Comparison of ENCODE assay signal across 20 cellular contexts in genomic region chr1:230264342-230264741, GRCh38.
A peak's percentile ranks its signal among the peaks of the same experiment; 100 is the strongest.
DNase-seq lines count a peak whose midpoint lies in the region; ATAC-seq and TF ChIP-seq lines count a peak whose summit lies in the region.
"Had no signal": no experiment of that assay in that cellular context is flagged by ENCODE, and none has a peak within 500 bp of the region (broad histone marks: within the 10 kb centered on the region; RNA-seq: fewer than 3 reads in every experiment).

No MANE protein-coding gene starts in this region.

- H3K4me2 ChIP-seq in Loucy (ENCODE audit: low read depth, low read length, poor library complexity, severe bottlenecking): peak overlapping the region; percentile 56

- H3K9ac ChIP-seq in Loucy (ENCODE audit: low read depth, low read length, poor library complexity, severe bottlenecking): peak overlapping the region; percentile 87

- peaks cover 1% of the 10 kb centered on the region; the same call in 1 of the 2 replicates for H3F3A ChIP-seq in Loucy (ENCODE audit: low read depth)

- CTCF ChIA-PET in naive thymus-derived CD4-positive, alpha-beta T cell (lab: Charles Lee): no interaction called here

- H4K20me1 ChIP-seq in Loucy (ENCODE audit: insufficient read depth, low read length, poor library complexity, severe bottlenecking): no peaks in the 10 kb centered on the region

- H3K36me3 Mint-ChIP-seq in naive thymus-derived CD4-positive, alpha-beta T cell: peaks cover 11 to 41% (median 13%) of the 10 kb centered on the region in 5 donors

- peaks cover 79% of the 10 kb centered on the region for H3K79me2 ChIP-seq in Loucy (ENCODE audit: insufficient read depth, low read length)

- peak overlapping the region; percentile 81 for H3K27ac ChIP-seq in cardiac muscle cell
- H3K27ac ChIP-seq in naive thymus-derived CD4-positive, alpha-beta T cell (ENCODE audit: low read depth, low read length): no peak overlapping the region
- H3K27ac ChIP-seq: HL-60, SJSA1 had no signal

- ATAC-seq in Right ventricle myocardium superior (ENCODE audit: poor library complexity): no peak
- no peak for ATAC-seq in naive thymus-derived CD4-positive, alpha-beta T cell
- ATAC-seq: CD8-positive, alpha-beta T cell; HCT116; HepG2 had no signal

- H3K4me3 Mint-ChIP-seq in naive thymus-derived CD4-positive, alpha-beta T cell: no peak overlapping the region
- H3K4me3 Mint-ChIP-seq: CD8-positive, alpha-beta T cell had no signal

- H3K4me3 ChIP-seq in cardiac muscle cell (no peak overlapping the region), Loucy (ENCODE audit: low read length, poor library complexity, severe bottlenecking) (no peak overlapping the region)
- H3K4me3 ChIP-seq in naive thymus-derived CD4-positive, alpha-beta T cell (ENCODE audit: low read length): no peak overlapping the region
- H3K4me3 ChIP-seq: SJSA1 had no signal

- H3K36me3 ChIP-seq in cardiac muscle cell (no peaks in the 10 kb centered on the region), Loucy (ENCODE audit: insufficient read depth, low read length) (peaks cover 79% of the 10 kb centered on the region)
- H3K36me3 ChIP-seq in naive thymus-derived CD4-positive, alpha-beta T cell (ENCODE audit: control insufficient read depth in 2 of 3, insufficient read depth in 3 of 3, low read length in 3 of 3): peaks cover 0 to 53% (median 5%) of the 10 kb centered on the region in 3 experiments

- H3K4me1 ChIP-seq in cardiac muscle cell (ENCODE audit: low read depth): peaks cover 40% of the 10 kb centered on the region
- H3K4me1 ChIP-seq in Loucy (ENCODE audit: insufficient read depth, low read length, poor library complexity, severe bottlenecking): peaks cover 83% of the 10 kb centered on the region
- no peaks in the 10 kb centered on the region for H3K4me1 ChIP-seq in naive thymus-derived CD4-positive, alpha-beta T cell (ENCODE audit: control insufficient read depth in 2 of 2, insufficient read depth in 2 of 2, low read length in 2 of 2)

- POLR2A ChIA-PET in naive thymus-derived CD4-positive, alpha-beta T cell (lab: Charles Lee): no interaction called here

- peaks cover 0 to 10% (median 5%) of the 10 kb centered on the region in 7 donors for H3K4me1 Mint-ChIP-seq in naive thymus-derived CD4-positive, alpha-beta T cell

- DNase-seq in cardiac muscle cell (ENCODE audit: low read depth in 1 of 2, low spot score in 1 of 2): no peak
- no peak for DNase-seq in Right ventricle myocardium superior
- DNase-seq in islet precursor cell: peak; percentile 32
- DNase-seq in NCI-H128 (lab: John Stamatoyannopoulos, UW; ENCODE audit: unreplicated experiment): no peak
- DNase-seq in naive thymus-derived CD4-positive, alpha-beta T cell: no peak
- DNase-seq in NCI-H2227 (lab: John Stamatoyannopoulos, UW; ENCODE audit: unreplicated experiment): no peak
- DNase-seq: GDM1, KBM-7, NCI-H1092 treated with DMSO at 0.1 percent for 48 hours, NCI-H2081, NCI-H2171 treated with DMSO at 0.1 percent for 48 hours, NCI-H446, NCI-H526, OCI-M1 had no signal

- H3K9me2 ChIP-seq in Loucy (replicated peaks; ENCODE audit: low read depth, low read length): no peaks in the 10 kb centered on the region

- no peak overlapping the region for H3K27ac Mint-ChIP-seq in naive thymus-derived CD4-positive, alpha-beta T cell
- H3K27ac Mint-ChIP-seq: CD8-positive, alpha-beta T cell had no signal

- H2AFZ ChIP-seq in Loucy (ENCODE audit: low read length): no peak overlapping the region

- no peaks in the 10 kb centered on the region for H3K27me3 ChIP-seq in cardiac muscle cell
- H3K27me3 ChIP-seq in Loucy (ENCODE audit: insufficient read depth, low read length, poor library complexity, severe bottlenecking): no peaks in the 10 kb centered on the region
- H3K27me3 ChIP-seq in naive thymus-derived CD4-positive, alpha-beta T cell (ENCODE audit: control insufficient read depth in 2 of 2, insufficient read depth in 2 of 2, low read length in 2 of 2): no peaks in the 10 kb centered on the region
- H3K27me3 ChIP-seq: SJSA1 had no signal

- no peaks in the 10 kb centered on the region for H3K9me3 Mint-ChIP-seq in naive thymus-derived CD4-positive, alpha-beta T cell
- H3K9me3 Mint-ChIP-seq: CD8-positive, alpha-beta T cell had no signal

- TF ChIP-seq CTCF in cardiac muscle cell (IDR thresholded peaks at IDR 0.05; ENCODE audit: low read depth, low read length) (no peak), Loucy (conservative IDR thresholded peaks at IDR 0.05; ENCODE audit: low read length) (no peak)

- H3K27me3 Mint-ChIP-seq in naive thymus-derived CD4-positive, alpha-beta T cell: no peaks in the 10 kb centered on the region

- intact Hi-C loops in Right ventricle myocardium superior (cut with DNase I): no loop called here
- intact Hi-C loops in naive thymus-derived CD4-positive, alpha-beta T cell (cut with micrococcal nuclease): no loop called here

- no peaks in the 10 kb centered on the region for H3K9me3 ChIP-seq in cardiac muscle cell (ENCODE audit: low read depth)
- no peaks in the 10 kb centered on the region for H3K9me3 ChIP-seq in Loucy (ENCODE audit: insufficient read depth, low read depth, low read length)
- no peaks in the 10 kb centered on the region for H3K9me3 ChIP-seq in naive thymus-derived CD4-positive, alpha-beta T cell (ENCODE audit: control insufficient read depth in 2 of 3, low read length in 3 of 3)
- H3K9me3 ChIP-seq: SJSA1 had no signal
